In the genomic region with DNA sequence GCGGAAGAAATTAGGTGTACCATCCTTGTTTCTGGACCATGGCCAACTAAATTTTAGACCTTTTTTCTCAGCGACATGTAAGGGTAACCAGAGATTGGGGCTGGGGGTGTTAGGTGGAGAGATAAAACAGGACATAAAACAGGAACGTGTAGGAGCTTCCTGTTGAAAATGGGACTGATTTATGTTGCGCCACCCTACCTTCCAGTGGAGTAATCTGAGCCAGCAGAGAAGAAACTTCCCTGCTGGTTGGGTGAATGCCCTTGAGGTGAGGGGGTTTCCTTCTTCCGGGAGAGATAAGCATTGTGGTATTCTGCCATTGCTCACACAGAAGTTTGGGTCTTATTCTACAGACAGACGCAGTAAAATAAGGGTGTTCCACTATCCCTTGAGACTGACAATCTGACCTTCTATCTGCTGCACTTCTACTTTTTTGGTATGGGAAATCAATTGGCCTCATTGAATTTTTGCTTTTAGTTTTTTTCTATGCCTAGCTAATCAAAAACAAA, we compare ENCODE assay signal across 8 cellular contexts. TPM values are rescaled to one million over a fixed set of nuclear protein-coding genes. Genes with fewer than 3 reads are reported as not detected.
DNase-seq lines count a peak whose midpoint lies in the region; ATAC-seq, FAIRE-seq and TF ChIP-seq lines count a peak whose summit lies in the region.

No MANE protein-coding gene starts in this region.

- 19 to 25% (median 20%) methylated on average over 6 of the region's 6 CpGs for WGBS in spleen, 5 donors

- no peaks in the 10 kb centered on the region for H3K9me2 ChIP-seq in OCI-LY7 (ENCODE audit: insufficient read depth, low read length)

- H4K20me1 ChIP-seq in OCI-LY7 (ENCODE audit: insufficient read depth, low read length), result 0 out of 2 replicates have a peak, but pooled peaks cover 5% of the 10 kb centered on the region

- ATAC-seq in HG02885 (IDR thresholded peaks at IDR 0.05; ENCODE audit: poor library complexity, unreplicated experiment), result no peak

- H3K4me2 ChIP-seq in OCI-LY7 (ENCODE audit: low read length), result peak overlapping the region; percentile 80

- CTCF ChIA-PET in OCI-LY7 (lab: Charles Lee; ENCODE audit: unreplicated experiment) (no interaction called here), Caco-2 (lab: Charles Lee) (no interaction called here)

- H3K4me3 ChIP-seq in OCI-LY7 (ENCODE audit: low read depth, low read length, poor library complexity, severe bottlenecking), result peak overlapping the region; percentile 61
- H3K4me3 ChIP-seq in bronchial epithelial cell (ENCODE audit: low read depth, low read length), result no peak overlapping the region
- H3K4me3 ChIP-seq in spleen, result peak overlapping the region in 2 of 8 donors; percentile 67 to 88
- H3K4me3 ChIP-seq in Caco-2 (ENCODE audit: low read depth, low read length), result no peak overlapping the region

- peak overlapping the region; percentile 36; the same call in 1 of the 2 replicates for H2AFZ ChIP-seq in OCI-LY7 (ENCODE audit: low read length)

- TF ChIP-seq CTCF in GM13977 (IDR thresholded peaks at IDR 0.05; ENCODE audit: extremely low read depth, insufficient read depth, missing control alignments) (no peak), OCI-LY7 (conservative IDR thresholded peaks at IDR 0.05; ENCODE audit: low read length) (no peak; the same call in 1 of the 2 replicates), bronchial epithelial cell (IDR thresholded peaks at IDR 0.05; ENCODE audit: insufficient read depth, low read length, severe bottlenecking) (no peak), spleen (IDR thresholded peaks at IDR 0.05 in 8 of 11, conservative IDR thresholded peaks at IDR 0.05 in 3 of 11) (no peak), Caco-2 (IDR thresholded peaks at IDR 0.05; ENCODE audit: insufficient read depth in 1 of 2, low read depth in 1 of 2, low read length in 1 of 2, severe bottlenecking in 1 of 2, unreplicated experiment in 1 of 2) (no peak)

- H3K27me3 Mint-ChIP-seq in Caco-2 (ENCODE audit: insufficient read depth, unreplicated experiment), result no peaks in the 10 kb centered on the region

- no peak for TF ChIP-seq POLR2A in spleen (IDR thresholded peaks at IDR 0.05)

- H3K4me1 ChIP-seq in OCI-LY7 (ENCODE audit: insufficient read depth, low read length, poor library complexity, severe bottlenecking) (peaks cover 48% of the 10 kb centered on the region), spleen (peaks cover 29 to 83% (median 70%) of the 10 kb centered on the region in 6 donors), Caco-2 (peaks cover 16% of the 10 kb centered on the region; the same call in 1 of the 2 replicates)

- H3K9me3 Mint-ChIP-seq in Caco-2 (ENCODE audit: unreplicated experiment), result no peaks in the 10 kb centered on the region

- H3K27me3 ChIP-seq in bronchial epithelial cell (ENCODE audit: control insufficient read depth, insufficient read depth, low read length) (no peaks in the 10 kb centered on the region), spleen (replicated peaks in 1 of 7) (no peaks in the 10 kb centered on the region), Caco-2 (replicated peaks; ENCODE audit: control insufficient read depth, insufficient read depth, low read length) (no peaks in the 10 kb centered on the region)

- FAIRE-seq in bronchial epithelial cell (lab: Jason Lieb, UNC) (no peak), RCC 7860 (lab: Jason Lieb, UNC) (no peak)

- intact Hi-C loops in OCI-LY7 (cut with micrococcal nuclease; ENCODE audit: unreplicated experiment) (loop anchor here (5.0 to 10.0 kb wide), 3 partner anchors 208 to 530 kb away; a partner anchor contains a TSS), spleen (cut with DNase I; ENCODE audit: low total_unique reads) (loop anchor here (10.0 kb wide), 2 partner anchors 80 to 210 kb away; no protein-coding TSS in a partner anchor), Caco-2 (cut with micrococcal nuclease; ENCODE audit: unreplicated experiment) (loop anchor here (5.0 kb wide), 4 partner anchors 57 to 232 kb away; no protein-coding TSS in a partner anchor)

- DNase-seq in GM13977 (ENCODE audit: low spot score), result peak; percentile 40
- DNase-seq in OCI-LY7 (ENCODE audit: low spot score), result peak; percentile 60
- peak; percentile 80 for DNase-seq in bronchial epithelial cell (ENCODE audit: low read depth)
- no peak for DNase-seq in spleen
- no peak for DNase-seq in NCI-H1417 treated with DMSO at 0.1 percent for 48 hours (lab: John Stamatoyannopoulos, UW)
- DNase-seq in RCC 7860 (ENCODE audit: low spot score), result no peak
- DNase-seq in Caco-2, result no peak

- H3K36me3 Mint-ChIP-seq in Caco-2 (ENCODE audit: insufficient read depth, unreplicated experiment), result peaks cover 5% of the 10 kb centered on the region

- POLR2A ChIA-PET in OCI-LY7 (lab: Charles Lee) (interaction anchor here (0.7 to 1.3 kb wide), 7 partner anchors 9 to 230 kb away, joined by 3 to 5 read pairs (median 3); no protein-coding TSS in a partner anchor), Caco-2 (lab: Charles Lee) (interaction anchor here (0.7 kb wide), 1 partner anchor 158 kb away, joined by 5 read pairs; no protein-coding TSS in a partner anchor)

- peaks cover 83% of the 10 kb centered on the region for H3K79me2 ChIP-seq in OCI-LY7 (ENCODE audit: insufficient read depth, low read depth, low read length)

- H3K36me3 ChIP-seq in OCI-LY7 (ENCODE audit: insufficient read depth, low read length) (peaks cover 11% of the 10 kb centered on the region), bronchial epithelial cell (ENCODE audit: control insufficient read depth, insufficient read depth, low read length) (no peaks in the 10 kb centered on the region), spleen (no peaks in the 10 kb centered on the region), Caco-2 (ENCODE audit: control insufficient read depth, insufficient read depth, low read length) (no peaks in the 10 kb centered on the region)

- in situ Hi-C loops in GM13977 (cut with MboI; ENCODE audit: low pct_unique_long_range_greater_than_20kb, low sequenced_read_pairs, unreplicated experiment), result no loop called here

- BruUV-seq in OCI-LY7 (replicated peaks; lab: Mats Ljungman, UMichigan), result no TSS peak
- BruUV-seq in Caco-2 (replicated peaks; lab: Mats Ljungman, UMichigan), result no TSS peak

- H3K4me3 Mint-ChIP-seq in Caco-2 (ENCODE audit: unreplicated experiment), result no peak overlapping the region

- H3K9me3 ChIP-seq in OCI-LY7 (ENCODE audit: low read length), result 0 out of 2 replicates have a peak, but pooled peaks cover 4% of the 10 kb centered on the region
- no peaks in the 10 kb centered on the region for H3K9me3 ChIP-seq in spleen
- no peaks in the 10 kb centered on the region for H3K9me3 ChIP-seq in Caco-2

- H3K4me1 Mint-ChIP-seq in Caco-2 (ENCODE audit: low read depth, unreplicated experiment), result peaks cover 25% of the 10 kb centered on the region

- H3K27ac ChIP-seq in OCI-LY7 (ENCODE audit: low read depth, low read length, poor library complexity, severe bottlenecking), result peak overlapping the region; percentile 32
- H3K27ac ChIP-seq in spleen, result peak overlapping the region in 7 of 8 donors; percentile 47 to 99 (median 99)

- no peak overlapping the region for H3K27ac Mint-ChIP-seq in Caco-2 (ENCODE audit: unreplicated experiment)

RNA-seq across cellular contexts. Expression of a gene that starts 4.5 kb away (rescaled TPM):
- total RNA-seq in OCI-LY7 (2014; rRNA removed; shearing (Covaris generic)), result 15.6 and 21.8 TPM in 2 replicates
- total RNA-seq in OCI-LY7 (2022), result 63.7 and 64.6 TPM in 2 replicates
- total RNA-seq in bronchial epithelial cell, result 38.2 and 50.8 TPM in 2 replicates
- total RNA-seq in spleen, result 100 to 1,000 TPM in 6 of 7 donors, 10 to 100 TPM in 1; 98.7 to 167 (median 146) TPM
- polyA plus RNA-seq in spleen, result 10 to 100 TPM; 11.9 to 27.9 (median 21.5) TPM
- 75.0 and 77.8 TPM in 2 replicates for total RNA-seq in Caco-2 (2022)

Comparison
In these comparisons a context has a peak if more than half of its experiments do, and no peak if none do; other contexts are left out.
1. DNase-seq: peak in GM13977 (single experiment), OCI-LY7 (single experiment) and bronchial epithelial cell (single experiment); none in spleen (single experiment), NCI-H1417 treated with DMSO at 0.1 percent for 48 hours (single experiment), RCC 7860 (single experiment) and Caco-2 (0 of 2).